16 cellular contexts compared by ENCODE assay signal in genomic region chr7:24476227-24476626, GRCh38.
A peak's percentile ranks its signal among the peaks of the same experiment; 100 is the strongest.
DNase-seq lines count a peak whose midpoint lies in the region; ATAC-seq, FAIRE-seq and TF ChIP-seq lines count a peak whose summit lies in the region.
"Had no signal": no experiment of that assay in that cellular context is flagged by ENCODE, and none has a peak within 500 bp of the region (broad histone marks: within the 10 kb centered on the region; RNA-seq: fewer than 3 reads in every experiment).

No MANE protein-coding gene starts in this region.

- H3K36me3 ChIP-seq in Loucy (ENCODE audit: insufficient read depth, low read length): no peaks in the 10 kb centered on the region
- no peaks in the 10 kb centered on the region for H3K36me3 ChIP-seq in H1 (ENCODE audit: control insufficient read depth in 2 of 4, insufficient read depth in 4 of 4, low read length in 3 of 4)
- H3K36me3 ChIP-seq in osteoblast (ENCODE audit: insufficient read depth, low read length): no peaks in the 10 kb centered on the region
- no peaks in the 10 kb centered on the region for H3K36me3 ChIP-seq in tibial artery
- H3K36me3 ChIP-seq: SJSA1 had no signal

- peak overlapping the region; percentile 2; the same call in 1 of the 2 replicates for H3K18ac ChIP-seq in H1 (ENCODE audit: extremely low read depth, low read length)

- no peak overlapping the region for H2BK120ac ChIP-seq in H1 (replicated peaks; ENCODE audit: low read depth, low read length)

- FAIRE-seq in H1 (lab: Jason Lieb, UNC): no peak
- FAIRE-seq: GM19239, H54 had no signal

- no peak overlapping the region for H2AK5ac ChIP-seq in H1 (ENCODE audit: low read depth, low read length)

- 90% methylated on average over 6 of the region's 6 CpGs; no CpG with 5 or more reads in 1 of the 2 experiments for WGBS in H1 (ENCODE audit: extremely low coverage in 1 of 2, insufficient coverage in 1 of 2, insufficient read length in 1 of 2, insufficient replicate concordance in 2 of 2, low coverage in 1 of 2, low lambda C conversion rate in 2 of 2, missing lambda C conversion rate in 1 of 2), 2 experiments

- no peak overlapping the region for H3K56ac ChIP-seq in H1 (replicated peaks; ENCODE audit: insufficient read length, low read depth, low read length)

- DNase-seq in H1 (ENCODE audit: low read depth in 1 of 2, low spot score in 2 of 2) (no peak), osteoblast (ENCODE audit: insufficient read length, low spot score, missing footprints) (no peak), tibial artery (peak in 1 of 2 donors; percentile 31), NCI-H1105 treated with DMSO at 0.1 percent for 48 hours (lab: John Stamatoyannopoulos, UW) (no peak)
- DNase-seq: COR-L47, NCI-H1417, NCI-H187 treated with DMSO at 0.1 percent for 48 hours, NCI-H2171, NCI-H446 treated with DMSO at 0.1 percent for 48 hours, PC-9 had no signal

- H2BK5ac ChIP-seq in H1 (ENCODE audit: low read depth, low read length): 0 out of 2 replicates have a peak overlapping the region, but pooled peaks have one; percentile 26

- H3K27me3 ChIP-seq in Loucy (ENCODE audit: insufficient read depth, low read length, poor library complexity, severe bottlenecking): no peaks in the 10 kb centered on the region
- no peaks in the 10 kb centered on the region; a peak in 1 of 7 replicates for H3K27me3 ChIP-seq in H1 (replicated peaks in 1 of 4; ENCODE audit: control insufficient read depth in 3 of 4, extremely low read depth in 1 of 4, insufficient read depth in 3 of 4, low read length in 3 of 4)
- H3K27me3 ChIP-seq in osteoblast (ENCODE audit: insufficient read depth, low read length): no peaks in the 10 kb centered on the region
- H3K27me3 ChIP-seq in tibial artery: no peaks in the 10 kb centered on the region
- H3K27me3 ChIP-seq: SJSA1 had no signal

- peak overlapping the region; percentile 82 for H4K91ac ChIP-seq in H1 (replicated peaks; ENCODE audit: insufficient read length, low read length)

- no peaks in the 10 kb centered on the region for H3F3A ChIP-seq in Loucy (ENCODE audit: low read depth)

- ATAC-seq in HG02759 (IDR thresholded peaks at IDR 0.05; ENCODE audit: unreplicated experiment) (no peak), GM18505 (IDR thresholded peaks at IDR 0.05; ENCODE audit: unreplicated experiment) (no peak)

- H4K20me1 ChIP-seq in Loucy (ENCODE audit: insufficient read depth, low read length, poor library complexity, severe bottlenecking) (no peaks in the 10 kb centered on the region), H1 (replicated peaks in 1 of 2; ENCODE audit: control insufficient read depth in 1 of 2, insufficient read depth in 2 of 2, low read length in 2 of 2) (no peaks in the 10 kb centered on the region), osteoblast (ENCODE audit: insufficient read depth, low read length) (no peaks in the 10 kb centered on the region)

- H3K4me3 ChIP-seq in Loucy (ENCODE audit: low read length, poor library complexity, severe bottlenecking): no peak overlapping the region
- no peak overlapping the region for H3K4me3 ChIP-seq in H1 (ENCODE audit: extremely low read depth in 1 of 4, insufficient read depth in 2 of 4, low read depth in 3 of 4, low read length in 4 of 4)
- H3K4me3 ChIP-seq in osteoblast (ENCODE audit: insufficient read depth, low read length): no peak overlapping the region
- peak overlapping the region in 1 of 2 donors; percentile 15 for H3K4me3 ChIP-seq in tibial artery
- H3K4me3 ChIP-seq: PC-9, SJSA1 had no signal

- H2AFZ ChIP-seq in Loucy (ENCODE audit: low read length) (peak overlapping the region; percentile 17; the same call in 1 of the 2 replicates), H1 (ENCODE audit: low read length) (no peak overlapping the region), osteoblast (ENCODE audit: low read length) (peak overlapping the region; percentile 81)
- H2AFZ ChIP-seq: PC-9 had no signal

- no peak overlapping the region for H3K23ac ChIP-seq in H1 (ENCODE audit: insufficient read length)

- TF ChIP-seq RAD21 in H1 (IDR thresholded peaks at IDR 0.05 in 1 of 2, conservative IDR thresholded peaks at IDR 0.05 in 1 of 2; ENCODE audit: low read depth in 2 of 2, low read length in 2 of 2): no peak

- no peak overlapping the region for H4K5ac ChIP-seq in H1 (ENCODE audit: insufficient read length, low read depth, low read length)

- H3K9ac ChIP-seq in Loucy (ENCODE audit: low read depth, low read length, poor library complexity, severe bottlenecking) (no peak overlapping the region), H1 (replicated peaks in 1 of 4; ENCODE audit: extremely low read depth in 1 of 4, low read depth in 3 of 4, low read length in 3 of 4) (no peak overlapping the region)

- intact Hi-C loops in tibial artery (cut with DNase I; ENCODE audit: low total_unique reads): loop anchor here (5.0 kb wide), 1 partner anchor 96 kb away; the partner anchor contains the start of gene PALS2

- no peak overlapping the region; the same call in 1 of the 2 replicates for H4K8ac ChIP-seq in H1 (ENCODE audit: extremely low read depth, insufficient read depth, low read length)

- CTCF ChIA-PET in H1 (lab: Charles Lee; ENCODE audit: partially characterized antibody): interaction anchor here (0.6 to 2.2 kb wide), 16 partner anchors 10 to 336 kb away, joined by 3 to 7 read pairs (median 4); no protein-coding TSS in a partner anchor

- peak overlapping the region; percentile 82; the same call in 1 of the 2 replicates for H2BK12ac ChIP-seq in H1 (ENCODE audit: low read depth, low read length)

- no peak for TF ChIP-seq EP300 in H1 (IDR thresholded peaks at IDR 0.05; ENCODE audit: borderline replicate concordance in 1 of 2, low read depth in 2 of 2, low read length in 2 of 2)

- no peak for TF ChIP-seq CTCF in Loucy (conservative IDR thresholded peaks at IDR 0.05; ENCODE audit: low read length)
- TF ChIP-seq CTCF in H1 (IDR thresholded peaks at IDR 0.05; ENCODE audit: control extremely low read depth in 1 of 3, insufficient read depth in 1 of 3, low read depth in 1 of 3, low read length in 3 of 3): no peak
- TF ChIP-seq CTCF in osteoblast (IDR thresholded peaks at IDR 0.05; ENCODE audit: extremely low read depth, low read depth, low read length): no peak
- no peak for TF ChIP-seq CTCF in tibial artery (IDR thresholded peaks at IDR 0.05)

- H3K9me2 ChIP-seq in Loucy (replicated peaks; ENCODE audit: low read depth, low read length): no peaks in the 10 kb centered on the region

- peaks cover 1% of the 10 kb centered on the region; the same call in 1 of the 2 replicates for H3K23me2 ChIP-seq in H1 (ENCODE audit: low read depth, low read length)

- H3K4me2 ChIP-seq in Loucy (ENCODE audit: low read depth, low read length, poor library complexity, severe bottlenecking) (no peak overlapping the region), H1 (ENCODE audit: insufficient read depth in 1 of 2, low read depth in 2 of 2, low read length in 2 of 2) (no peak overlapping the region), osteoblast (ENCODE audit: insufficient read depth, low read length) (peak overlapping the region; percentile 83)
- H3K4me2 ChIP-seq: PC-9 had no signal

- peak overlapping the region; percentile 14; the same call in 1 of the 2 replicates for H2BK15ac ChIP-seq in H1 (ENCODE audit: low read length)

- H3K79me2 ChIP-seq in Loucy (ENCODE audit: insufficient read depth, low read length) (no peaks in the 10 kb centered on the region), H1 (ENCODE audit: control insufficient read depth in 1 of 2, insufficient read depth in 2 of 2, low read length in 2 of 2) (no peaks in the 10 kb centered on the region), osteoblast (ENCODE audit: insufficient read depth, low read length) (no peaks in the 10 kb centered on the region)

- POLR2A ChIA-PET in H1 (lab: Charles Lee; ENCODE audit: partially characterized antibody): interaction anchor here (0.9 to 3.4 kb wide), 7 partner anchors 11 to 80 kb away, joined by 3 to 16 read pairs (median 4); no protein-coding TSS in a partner anchor

- H3K9me3 ChIP-seq in Loucy (ENCODE audit: insufficient read depth, low read depth, low read length) (no peaks in the 10 kb centered on the region), H1 (ENCODE audit: insufficient read depth in 2 of 2, low read depth in 1 of 2, low read length in 1 of 2) (no peaks in the 10 kb centered on the region), osteoblast (ENCODE audit: low read depth, low read length) (no peaks in the 10 kb centered on the region), tibial artery (no peaks in the 10 kb centered on the region)
- H3K9me3 ChIP-seq: SJSA1 had no signal

- H3K27ac ChIP-seq in H1 (ENCODE audit: low read depth, low read length) (no peak overlapping the region), osteoblast (ENCODE audit: low read depth, low read length) (no peak overlapping the region), tibial artery (peak overlapping the region; percentile 48 to 75)
- H3K27ac ChIP-seq: PC-9, SJSA1 had no signal

- H3K4me1 ChIP-seq in Loucy (ENCODE audit: insufficient read depth, low read length, poor library complexity, severe bottlenecking) (peaks cover 12% of the 10 kb centered on the region), H1 (replicated peaks in 1 of 4; ENCODE audit: control insufficient read depth in 3 of 4, insufficient read depth in 4 of 4, low read length in 3 of 4) (peaks cover 1 to 14% (median 9%) of the 10 kb centered on the region in 4 experiments; a peak in 6 of 7 replicates), osteoblast (ENCODE audit: insufficient read depth, low read length) (peaks cover 26% of the 10 kb centered on the region), tibial artery (peaks cover 0 to 32% (median 15%) of the 10 kb centered on the region in 4 donors)

- H3K79me1 ChIP-seq in H1 (ENCODE audit: low read depth, low read length): no peaks in the 10 kb centered on the region

- H3K14ac ChIP-seq in H1 (ENCODE audit: insufficient read length): no peak overlapping the region

- H2BK20ac ChIP-seq in H1 (ENCODE audit: low read length): peak overlapping the region; percentile 87; the same call in 1 of the 2 replicates

- H3K4ac ChIP-seq in H1 (replicated peaks; ENCODE audit: insufficient read length, low read depth, low read length): no peak overlapping the region

- TF ChIP-seq POLR2A in H1 (IDR thresholded peaks at IDR 0.05; ENCODE audit: control extremely low read depth in 1 of 2, low read depth in 2 of 2, low read length in 2 of 2) (no peak), GM18505 (IDR thresholded peaks at IDR 0.05; ENCODE audit: borderline replicate concordance, extremely low read depth, insufficient read depth, insufficient read length) (no peak)

TF ChIP-seq in H1, 55 proteins besides CTCF, POLR2A, EP300 and RAD21 (continues in another document):
- no peak for TF ChIP-seq CTBP2 (IDR thresholded peaks at IDR 0.05; ENCODE audit: borderline replicate concordance, insufficient read depth, insufficient read length, low read length)
- TF ChIP-seq CHD2 (IDR thresholded peaks at IDR 0.05; ENCODE audit: low read length): no peak
- TF ChIP-seq KDM4A (IDR thresholded peaks at IDR 0.05; ENCODE audit: low read depth, low read length, severe bottlenecking): no peak
- TF ChIP-seq SIRT6 (IDR thresholded peaks at IDR 0.05; ENCODE audit: low read length): no peak
- TF ChIP-seq E2F6 (IDR thresholded peaks at IDR 0.05): no peak

Comparison
In these comparisons a context has a peak if more than half of its experiments do, and no peak if none do; other contexts are left out.
1. H3K27ac ChIP-seq: peak in tibial artery (2 of 2); none in H1 (single experiment) and osteoblast (single experiment).